ENCODE assay signal across 8 cellular contexts in the genomic region with DNA sequence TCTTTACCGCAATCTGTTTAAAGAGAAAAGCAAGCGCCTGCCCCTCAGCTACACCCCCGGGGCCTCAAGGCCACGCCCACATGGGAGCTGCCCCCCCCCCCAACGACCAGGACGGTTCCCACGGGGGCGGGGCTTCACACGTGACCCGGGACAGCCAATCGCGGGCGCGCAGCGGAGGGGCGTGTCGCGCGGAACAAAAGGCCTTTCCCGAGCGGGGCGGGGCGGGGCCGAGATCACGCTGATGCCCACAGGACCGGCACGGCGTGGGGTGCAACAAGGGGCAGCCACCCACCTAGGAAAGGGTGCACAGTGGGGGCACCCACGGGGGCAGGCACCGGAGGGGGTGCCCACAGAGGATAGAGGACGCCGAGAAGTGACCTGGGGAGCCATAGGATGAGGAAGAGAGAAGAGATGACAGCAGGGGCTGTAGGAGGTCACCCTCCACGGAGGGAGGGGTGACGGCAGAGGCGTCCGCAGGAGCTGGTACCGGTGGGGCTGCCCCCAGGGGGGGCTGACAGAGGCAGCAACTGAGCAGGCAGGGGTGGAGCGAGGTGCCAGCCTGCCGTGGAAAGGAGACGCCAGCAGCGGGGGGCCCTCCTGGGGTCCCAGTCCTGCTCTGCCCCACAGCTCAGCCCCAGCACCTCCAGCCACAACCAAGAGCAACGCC. TPM values are rescaled to one million over a fixed set of nuclear protein-coding genes. Genes with fewer than 3 reads are reported as not detected.
DNase-seq lines count a peak whose midpoint lies in the region; ATAC-seq and TF ChIP-seq lines count a peak whose summit lies in the region.

No MANE protein-coding gene starts in this region.

- no peak overlapping the region for H3K27ac ChIP-seq in CD8-positive, alpha-beta T cell (ENCODE audit: low read depth, low read length)
- peak overlapping the region; percentile 42 to 62 (median 58) for H3K27ac ChIP-seq in esophagus muscularis mucosa (replicated peaks in 1 of 4)

- H3K4me3 Mint-ChIP-seq in CD8-positive, alpha-beta T cell: peak overlapping the region; percentile 75

- CTCF ChIA-PET in CD8-positive, alpha-beta T cell (lab: Charles Lee): interaction anchor here (0.9 kb wide), 2 partner anchors 19 to 45 kb away, joined by 3 read pairs; no protein-coding TSS in a partner anchor

- no peak for TF ChIP-seq CTCF in CD8-positive, alpha-beta T cell (IDR thresholded peaks at IDR 0.05)
- peak in 1 of 3 experiments; percentile 18 for TF ChIP-seq CTCF in esophagus muscularis mucosa (IDR thresholded peaks at IDR 0.05)

- ATAC-seq in CD8-positive, alpha-beta T cell: peak; percentile 91
- peak; percentile 81 for ATAC-seq in GM21381 (IDR thresholded peaks at IDR 0.05; ENCODE audit: unreplicated experiment)

- peaks cover 35% of the 10 kb centered on the region for H3K36me3 Mint-ChIP-seq in CD8-positive, alpha-beta T cell

- H3K4me1 Mint-ChIP-seq in CD8-positive, alpha-beta T cell (ENCODE audit: low read depth): peaks cover 32% of the 10 kb centered on the region

- TF ChIP-seq POLR2A in esophagus muscularis mucosa (IDR thresholded peaks at IDR 0.05; ENCODE audit: low read depth): no peak

- POLR2A ChIA-PET in CD8-positive, alpha-beta T cell (lab: Charles Lee): interaction anchor here (0.8 to 1.4 kb wide), 3 partner anchors 12 to 419 kb away, joined by 3 to 5 read pairs (median 4); a partner anchor contains a TSS

- DNase-seq in CD8-positive, alpha-beta T cell: peak; percentile 92 to 99 (median 97)
- DNase-seq in HuH-7 (ENCODE audit: low spot score) (peak; percentile 67), OCI-M2 (lab: John Stamatoyannopoulos, UW; ENCODE audit: unreplicated experiment) (peak; percentile 36), esophagus muscularis mucosa (ENCODE audit: extremely low spot score) (peak; percentile 99), myocyte (ENCODE audit: low read depth) (peak; percentile 90)
- peak; percentile 99 for DNase-seq in activated T-cell treated with anti-CD3 and anti-CD28 coated beads, Interleukin-2, amount 50 U/mL, for 48 hours
- DNase-seq in stimulated activated CD8-positive, alpha-beta memory T cell treated with anti-CD3 and anti-CD28 coated beads, Interleukin-4, amount 100 ng/mL, for 48 hours: peak; percentile 99

- intact Hi-C loops in CD8-positive, alpha-beta T cell (cut with DNase I, micrococcal nuclease): loop anchor here in 1 of 2 experiments (1.0 kb wide), 2 partner anchors 12 to 57 kb away; a partner anchor contains a TSS
- intact Hi-C loops in esophagus muscularis mucosa (cut with DNase I): loop anchor here (10.0 kb wide), 1 partner anchor 296 kb away; a partner anchor contains a TSS

- H3K4me3 ChIP-seq in CD8-positive, alpha-beta T cell (ENCODE audit: low read depth, low read length): peak overlapping the region; percentile 62
- peak overlapping the region; percentile 45 to 59 (median 52) for H3K4me3 ChIP-seq in esophagus muscularis mucosa

- WGBS in esophagus muscularis mucosa: 9% methylated on average over 19 of the region's 42 CpGs

- no peaks in the 10 kb centered on the region for H3K27me3 Mint-ChIP-seq in CD8-positive, alpha-beta T cell (ENCODE audit: low read depth)

- no peak for TF ChIP-seq EP300 in esophagus muscularis mucosa (IDR thresholded peaks at IDR 0.05)

- H3K4me1 ChIP-seq in CD8-positive, alpha-beta T cell (ENCODE audit: insufficient read depth, low read length): peaks cover 22% of the 10 kb centered on the region
- H3K4me1 ChIP-seq in esophagus muscularis mucosa: peaks cover 14 to 46% (median 33%) of the 10 kb centered on the region in 4 donors

- no peaks in the 10 kb centered on the region for H3K9me3 Mint-ChIP-seq in CD8-positive, alpha-beta T cell

- H3K27me3 ChIP-seq in CD8-positive, alpha-beta T cell (ENCODE audit: insufficient read depth, low read length): no peaks in the 10 kb centered on the region
- no peaks in the 10 kb centered on the region for H3K27me3 ChIP-seq in esophagus muscularis mucosa

- no peak overlapping the region for H3K27ac Mint-ChIP-seq in CD8-positive, alpha-beta T cell

- H3K9me3 ChIP-seq in CD8-positive, alpha-beta T cell (ENCODE audit: low read length): no peaks in the 10 kb centered on the region
- no peaks in the 10 kb centered on the region for H3K9me3 ChIP-seq in esophagus muscularis mucosa

- H3K36me3 ChIP-seq in CD8-positive, alpha-beta T cell (ENCODE audit: insufficient read depth, low read length): peaks cover 17% of the 10 kb centered on the region
- H3K36me3 ChIP-seq in esophagus muscularis mucosa: peaks cover 6 to 65% (median 46%) of the 10 kb centered on the region in 4 donors

RNA-seq across cellular contexts. Expression of a gene that starts 6.2 kb away (rescaled TPM):
- total RNA-seq in CD8-positive, alpha-beta T cell: 10 to 100 TPM; 52.9 to 53.3 TPM
- total RNA-seq in esophagus muscularis mucosa (10 to 100 TPM in 3 of 4 donors, 1 to 10 TPM in 1; 9.3 to 23.7 (median 16.5) TPM), myocyte (9.8 and 18.9 TPM in 2 replicates)
- polyA plus RNA-seq in myocyte (2012): 11.0 TPM

RNA-seq across cellular contexts. Expression of a gene that starts 12.2 kb away (rescaled TPM):
- total RNA-seq in CD8-positive, alpha-beta T cell: 10 to 100 TPM in 1 of 2 experiments, 1 to 10 TPM in 1; 8.1 to 10.3 TPM
- total RNA-seq in esophagus muscularis mucosa: 10 to 100 TPM; 12.6 to 17.1 (median 14.7) TPM
- 17.0 and 21.4 TPM in 2 replicates for total RNA-seq in myocyte
- 16.3 TPM for polyA plus RNA-seq in myocyte (2012)

RNA-seq across cellular contexts. Expression of a gene that starts 22.6 kb away (rescaled TPM):
- 1 to 10 TPM in 1 of 2 experiments, under 1 TPM in 1; 0.75 to 1.2 TPM for total RNA-seq in CD8-positive, alpha-beta T cell
- total RNA-seq in esophagus muscularis mucosa (not detected), myocyte (not detected in 2 replicates)
- not detected for polyA plus RNA-seq in myocyte (2012)

RNA-seq across cellular contexts. Expression of a gene that starts 36.1 kb away (rescaled TPM):
- 1 to 10 TPM; 2.2 to 2.4 TPM for total RNA-seq in CD8-positive, alpha-beta T cell
- total RNA-seq in esophagus muscularis mucosa (under 1 TPM in 3 of 4 donors, not detected in 1; 0.17 to 0.58 (median 0.42) TPM), myocyte (0.19 and 0.21 TPM in 2 replicates)
- polyA plus RNA-seq in myocyte (2012): 0.92 TPM

RNA-seq across cellular contexts. Expression of a gene that starts 56.6 kb away (rescaled TPM):
- 10 to 100 TPM; 30.7 to 31.9 TPM for total RNA-seq in CD8-positive, alpha-beta T cell
- 10 to 100 TPM; 54.4 to 70.5 (median 61.1) TPM for total RNA-seq in esophagus muscularis mucosa
- 57.0 and 63.7 TPM in 2 replicates for total RNA-seq in myocyte
- 77.6 TPM for polyA plus RNA-seq in myocyte (2012)

Comparison
In these comparisons a context has a peak if more than half of its experiments do, and no peak if none do; other contexts are left out.
1. DNase-seq: peak in every context shown above with its lines; median percentile 99 in activated T-cell treated with anti-CD3 and anti-CD28 coated beads, Interleukin-2, amount 50 U/mL, for 48 hours; 99 in esophagus muscularis mucosa; 99 in stimulated activated CD8-positive, alpha-beta memory T cell treated with anti-CD3 and anti-CD28 coated beads, Interleukin-4, amount 100 ng/mL, for 48 hours; 97 in CD8-positive, alpha-beta T cell; 90 in myocyte; 67 in HuH-7; 36 in OCI-M2.